ENCODE assay signal across 19 cellular contexts in genomic region chr1:221644176-221644510, GRCh38.
DNase-seq lines count a peak whose midpoint lies in the region; ATAC-seq and TF ChIP-seq lines count a peak whose summit lies in the region.
"Had no signal": no experiment of that assay in that cellular context is flagged by ENCODE, and none has a peak within 500 bp of the region (broad histone marks: within the 10 kb centered on the region; RNA-seq: fewer than 3 reads in every experiment).

No MANE protein-coding gene starts in this region.

- H3K27ac ChIP-seq in endodermal cell (ENCODE audit: low read depth, low read length) = no peak overlapping the region
- H3K27ac ChIP-seq in tibial artery = no peak overlapping the region
- H3K27ac ChIP-seq: KMS-11, stomach had no signal

- H3K9me3 Mint-ChIP-seq in endodermal cell = no peaks in the 10 kb centered on the region
- no peaks in the 10 kb centered on the region for H3K9me3 Mint-ChIP-seq in activated naive CD8-positive, alpha-beta T cell treated with anti-CD3 and anti-CD28 coated beads for 36 hours

- TF ChIP-seq CTCF in endodermal cell (conservative IDR thresholded peaks at IDR 0.05) = no peak
- TF ChIP-seq CTCF in tibial artery (IDR thresholded peaks at IDR 0.05) = no peak

- H3K4me1 ChIP-seq in endodermal cell (ENCODE audit: control insufficient read depth, insufficient read depth, low read length) (no peaks in the 10 kb centered on the region), tibial artery (no peaks in the 10 kb centered on the region)
- H3K4me1 ChIP-seq: stomach had no signal

- no peak overlapping the region for H3K4me3 ChIP-seq in endodermal cell (ENCODE audit: low read length)
- H3K4me3 ChIP-seq in tibial artery = no peak overlapping the region
- H3K4me3 ChIP-seq: stomach had no signal

- WGBS in endodermal cell (ENCODE audit: insufficient coverage in 1 of 2, insufficient read length in 1 of 2), 2 experiments = 71% methylated on average over 3 of the region's 3 CpGs; no CpG with 5 or more reads in 1 of the 2 experiments

- H3K36me3 ChIP-seq in endodermal cell (ENCODE audit: control insufficient read depth, insufficient read depth, low read length) = no peaks in the 10 kb centered on the region
- no peaks in the 10 kb centered on the region for H3K36me3 ChIP-seq in tibial artery
- H3K36me3 ChIP-seq: stomach had no signal

- H3K9me3 ChIP-seq in endodermal cell (ENCODE audit: control insufficient read depth, low read length) (peaks cover 14% of the 10 kb centered on the region), tibial artery (no peaks in the 10 kb centered on the region)
- H3K9me3 ChIP-seq: stomach had no signal

- no peak overlapping the region for H3K9ac ChIP-seq in endodermal cell (ENCODE audit: extremely low read depth, low read length, poor library complexity, severe bottlenecking)
- H3K9ac ChIP-seq: KMS-11 had no signal

- H3K4me1 Mint-ChIP-seq in endodermal cell = peaks cover 6% of the 10 kb centered on the region
- H3K4me1 Mint-ChIP-seq in activated naive CD8-positive, alpha-beta T cell treated with anti-CD3 and anti-CD28 coated beads for 36 hours = peaks cover 3% of the 10 kb centered on the region

- no peak overlapping the region for H3K4me3 Mint-ChIP-seq in endodermal cell
- no peak overlapping the region for H3K4me3 Mint-ChIP-seq in activated naive CD8-positive, alpha-beta T cell treated with anti-CD3 and anti-CD28 coated beads for 36 hours
- H3K4me3 Mint-ChIP-seq: T-helper 2 cell treated with Interferon-gamma antibody and Interleukin-4, amounts not matched to agents 5 μg/mL and 100 μg/mL, for 36 hours had no signal

- intact Hi-C loops in tibial artery (cut with DNase I; ENCODE audit: low total_unique reads) = no loop called here

- no peak for DNase-seq in endodermal cell
- no peak for DNase-seq in activated naive CD8-positive, alpha-beta T cell treated with anti-CD3 and anti-CD28 coated beads for 36 hours
- no peak for DNase-seq in tibial artery
- DNase-seq in NCI-H82 treated with DMSO at 0.1 percent for 48 hours (lab: John Stamatoyannopoulos, UW; ENCODE audit: unreplicated experiment) = no peak
- DNase-seq: activated CD4-positive, alpha-beta T cell treated with anti-CD3 and anti-CD28 coated beads for 4 hours; activated T-cell treated with anti-CD3 and anti-CD28 coated beads for 4 hours; C1 segment of cervical spinal cord; DMS53; foreskin fibroblast; NCI-H1092 treated with DMSO at 0.1 percent for 48 hours; Right ventricle myocardium superior; stomach had no signal

- no peaks in the 10 kb centered on the region for H3K27me3 ChIP-seq in endodermal cell (ENCODE audit: control insufficient read depth, insufficient read depth, low read length, poor library complexity, severe bottlenecking)
- no peaks in the 10 kb centered on the region for H3K27me3 ChIP-seq in tibial artery
- H3K27me3 ChIP-seq: stomach had no signal

- no peaks in the 10 kb centered on the region for H3K36me3 Mint-ChIP-seq in endodermal cell (ENCODE audit: low read depth)
- H3K36me3 Mint-ChIP-seq in activated naive CD8-positive, alpha-beta T cell treated with anti-CD3 and anti-CD28 coated beads for 36 hours = no peaks in the 10 kb centered on the region

- ATAC-seq in GM19324 (IDR thresholded peaks at IDR 0.05; ENCODE audit: low FRiP score, unreplicated experiment) (peak; percentile 6), GM21825 (IDR thresholded peaks at IDR 0.05; ENCODE audit: unreplicated experiment) (peak; percentile 31), HG03196 (IDR thresholded peaks at IDR 0.05; ENCODE audit: unreplicated experiment) (peak; percentile 17)
- ATAC-seq: left lobe of liver had no signal

- H3K27me3 Mint-ChIP-seq in endodermal cell (ENCODE audit: insufficient read depth) = no peaks in the 10 kb centered on the region
- no peaks in the 10 kb centered on the region for H3K27me3 Mint-ChIP-seq in activated naive CD8-positive, alpha-beta T cell treated with anti-CD3 and anti-CD28 coated beads for 36 hours
- H3K27me3 Mint-ChIP-seq: progenitor cell of endocrine pancreas had no signal

- H3K27ac Mint-ChIP-seq in endodermal cell = no peak overlapping the region
- H3K27ac Mint-ChIP-seq in activated naive CD8-positive, alpha-beta T cell treated with anti-CD3 and anti-CD28 coated beads for 36 hours = no peak overlapping the region
- H3K27ac Mint-ChIP-seq: progenitor cell of endocrine pancreas; T-helper 2 cell treated with Interferon-gamma antibody and Interleukin-4, amounts not matched to agents 5 μg/mL and 100 μg/mL, for 36 hours had no signal
